Comparison of ENCODE assay signal across 25 cellular contexts in genomic region chr9:135589596-135590485, GRCh38. TPM values are rescaled to one million over a fixed set of nuclear protein-coding genes. Genes with fewer than 3 reads are reported as not detected.
DNase-seq lines count a peak whose midpoint lies in the region; ATAC-seq and TF ChIP-seq lines count a peak whose summit lies in the region.
"Had no signal": no experiment of that assay in that cellular context is flagged by ENCODE, and none has a peak within 500 bp of the region (broad histone marks: within the 10 kb centered on the region; RNA-seq: fewer than 3 reads in every experiment).

No MANE protein-coding gene starts in this region.

- H3K4me3 Mint-ChIP-seq in H9 = no peak overlapping the region; a peak in 1 of 5 replicates
- H3K4me3 Mint-ChIP-seq: CD4-positive, CD25-positive, alpha-beta regulatory T cell had no signal

- no peak overlapping the region for H3T11ph ChIP-seq in H9 (ENCODE audit: low read length)

- H3K27ac Mint-ChIP-seq in H9 = peak overlapping the region in 2 of 3 experiments; percentile 68 to 79; a peak in 2 of 7 replicates
- H3K27ac Mint-ChIP-seq: CD4-positive, CD25-positive, alpha-beta regulatory T cell had no signal

- no peak for TF ChIP-seq POLR2A in spleen (IDR thresholded peaks at IDR 0.05)

- TF ChIP-seq CTCF in H9 (conservative IDR thresholded peaks at IDR 0.05) (no peak), spleen (IDR thresholded peaks at IDR 0.05 in 8 of 11, conservative IDR thresholded peaks at IDR 0.05 in 3 of 11) (no peak)

- DNase-seq in activated CD8-positive, alpha-beta memory T cell treated with anti-CD3 and anti-CD28 coated beads for 24 hours = peak; percentile 37
- no peak for DNase-seq in activated CD8-positive, alpha-beta memory T cell treated with anti-CD3 and anti-CD28 coated beads, Interleukin-2, amount 50 U/mL, for 48 hours
- DNase-seq in H9 = no peak
- DNase-seq in epidermal melanocyte (ENCODE audit: insufficient read length, low spot score) = peak; percentile 7
- DNase-seq in spleen = peak; percentile 50
- no peak for DNase-seq in NCI-H1436 treated with DMSO at 0.1 percent for 48 hours (lab: John Stamatoyannopoulos, UW)
- DNase-seq: 8988T; BE2C; CD4-positive, CD25-positive, alpha-beta regulatory T cell; COR-L47; DMS 273 treated with DMSO at 0.1 percent for 48 hours; DND-41; IMR-90; Kasumi-1; MG63; NCI-H1048; NCI-H2081; NCI-H2171 treated with DMSO at 0.1 percent for 48 hours; NCI-H446; NCI-H526 treated with DMSO at 0.1 percent for 48 hours had no signal

- H3K36me3 ChIP-seq in spleen = no peaks in the 10 kb centered on the region
- H3K36me3 ChIP-seq: BE2C, MG63 had no signal

- H3K9ac ChIP-seq in H9 (ENCODE audit: extremely low read depth, insufficient read length, low read length) = no peak overlapping the region

- H3K4ac ChIP-seq in H9 (ENCODE audit: low read depth, low read length) = no peak overlapping the region

- H2BK12ac ChIP-seq in H9 (ENCODE audit: insufficient read length, low read depth, low read length) = no peak overlapping the region

- no peaks in the 10 kb centered on the region for H3K4me1 ChIP-seq in H9 (ENCODE audit: insufficient read depth, low read length)
- H3K4me1 ChIP-seq in spleen = peaks cover 0 to 1% (median 0%) of the 10 kb centered on the region in 6 donors

- H3K9me3 Mint-ChIP-seq in H9 = peaks cover 1 to 2% of the 10 kb centered on the region in 2 experiments; a peak in 2 of 5 replicates

- H3K9me3 ChIP-seq in H9 (ENCODE audit: control insufficient read depth, low read depth, low read length) (no peaks in the 10 kb centered on the region), spleen (peaks cover 0 to 4% (median 0%) of the 10 kb centered on the region in 8 donors)
- H3K9me3 ChIP-seq: BE2C had no signal

- no peaks in the 10 kb centered on the region for H3K79me1 ChIP-seq in H9 (ENCODE audit: insufficient read depth, low read depth, low read length, poor library complexity, severe bottlenecking)

- H3K56ac ChIP-seq in H9 (ENCODE audit: insufficient read length, low read depth, low read length) = no peak overlapping the region

- no peak overlapping the region for H4K91ac ChIP-seq in H9 (ENCODE audit: insufficient read length, low read depth, low read length)

- ATAC-seq in HG02588 (IDR thresholded peaks at IDR 0.05; ENCODE audit: unreplicated experiment) (no peak), HG02970 (IDR thresholded peaks at IDR 0.05; ENCODE audit: low FRiP score, unreplicated experiment) (no peak)
- ATAC-seq: Panc1 had no signal

- H3K18ac ChIP-seq in H9 (ENCODE audit: insufficient read length, low read depth, low read length) = no peak overlapping the region

- H2BK120ac ChIP-seq in H9 (ENCODE audit: low read depth, low read length, poor library complexity, severe bottlenecking) = no peak overlapping the region

- H2BK5ac ChIP-seq in H9 (ENCODE audit: insufficient read length, low read length) = no peak overlapping the region

- intact Hi-C loops in spleen (cut with DNase I; ENCODE audit: low total_unique reads) = no loop called here

- H3K4me1 Mint-ChIP-seq in H9 = no peaks in the 10 kb centered on the region

- H2BK20ac ChIP-seq in H9 (ENCODE audit: low read depth, low read length, poor library complexity, severe bottlenecking) = no peak overlapping the region

- no peaks in the 10 kb centered on the region for H3K36me3 Mint-ChIP-seq in H9 (ENCODE audit: insufficient read depth in 1 of 3, low read depth in 3 of 3)
- H3K36me3 Mint-ChIP-seq: CD4-positive, CD25-positive, alpha-beta regulatory T cell had no signal

- no peaks in the 10 kb centered on the region; the same call in 1 of the 2 replicates for H3K27me3 Mint-ChIP-seq in H9 (ENCODE audit: low read depth)
- H3K27me3 Mint-ChIP-seq: CD4-positive, CD25-positive, alpha-beta regulatory T cell had no signal

- H3K23me2 ChIP-seq in H9 (ENCODE audit: insufficient read length, low read depth, low read length, poor library complexity, severe bottlenecking) = no peaks in the 10 kb centered on the region

- H2AFZ ChIP-seq in H9 (ENCODE audit: low read length) = no peak overlapping the region

- no peak overlapping the region for H4K5ac ChIP-seq in H9 (ENCODE audit: insufficient read length, low read depth, low read length)

- H3K27ac ChIP-seq in H9 (ENCODE audit: insufficient read length, low read depth, low read length) (no peak overlapping the region), spleen (no peak overlapping the region)

- WGBS in H9 (ENCODE audit: extremely low coverage, insufficient read length, low lambda C conversion rate) = no CpG with 5 or more reads among the region's 15 CpGs
- WGBS in spleen, 5 donors = 71 to 79% (median 77%) methylated on average over 15 of the region's 15 CpGs

- no peak overlapping the region for H3K14ac ChIP-seq in H9 (ENCODE audit: insufficient read depth, low read length)

- H2AK5ac ChIP-seq in H9 (ENCODE audit: insufficient read length, low read length) = no peak overlapping the region

- H4K20me1 ChIP-seq in H9 (ENCODE audit: control insufficient read depth, insufficient read depth, insufficient read length) = no peaks in the 10 kb centered on the region

- no peak overlapping the region for H4K8ac ChIP-seq in H9 (replicated peaks; ENCODE audit: insufficient read length, low read depth, low read length)

- no peak overlapping the region for H3K4me3 ChIP-seq in spleen
- H3K4me3 ChIP-seq: MG63 had no signal

- H3K23ac ChIP-seq in H9 (ENCODE audit: insufficient read length, low read depth, low read length) = no peak overlapping the region

- H3K4me2 ChIP-seq in H9 (ENCODE audit: insufficient read depth, insufficient read length, low read length) = no peak overlapping the region

- H2BK15ac ChIP-seq in H9 (ENCODE audit: low read depth, low read length) = no peak overlapping the region

- no peaks in the 10 kb centered on the region for H3K79me2 ChIP-seq in H9 (ENCODE audit: insufficient read depth, low read length)

- no peaks in the 10 kb centered on the region for H3K27me3 ChIP-seq in H9 (ENCODE audit: insufficient read depth, low read length)
- peaks cover 0 to 65% (median 4%) of the 10 kb centered on the region in 7 donors for H3K27me3 ChIP-seq in spleen (replicated peaks in 1 of 7)
- H3K27me3 ChIP-seq: BE2C, MG63 had no signal

RNA-seq across cellular contexts. Expression of gene PAEP, which starts 28.3 kb away (rescaled TPM):
- not detected in 2 replicates for total RNA-seq in H9 (2021)
- not detected for total RNA-seq in spleen
- polyA plus RNA-seq in spleen = not detected
- total RNA-seq: CD4-positive, CD25-positive, alpha-beta regulatory T cell; G401; H7; IMR-90 had no signal
- polyA plus RNA-seq: CD4-positive, CD25-positive, alpha-beta regulatory T cell; IMR-90 had no signal

RNA-seq across cellular contexts. Expression of gene OBP2A, which starts 43.9 kb away (rescaled TPM):
- total RNA-seq in H9 (2021) (not detected in 2 replicates), spleen (under 1 TPM in 1 of 7 donors, not detected in 6; 0.40 TPM)
- polyA plus RNA-seq in spleen = not detected
- total RNA-seq: CD4-positive, CD25-positive, alpha-beta regulatory T cell; G401; H7; IMR-90 had no signal
- polyA plus RNA-seq: CD4-positive, CD25-positive, alpha-beta regulatory T cell; IMR-90 had no signal

RNA-seq across cellular contexts. Expression of gene GLT6D1, which starts 49.5 kb away (rescaled TPM):
- total RNA-seq in H9 (2021) (not detected in 2 replicates), spleen (not detected)
- not detected for polyA plus RNA-seq in spleen
- total RNA-seq: CD4-positive, CD25-positive, alpha-beta regulatory T cell; G401; H7; IMR-90 had no signal
- polyA plus RNA-seq: CD4-positive, CD25-positive, alpha-beta regulatory T cell; IMR-90 had no signal

Comparison
In these comparisons a context has a peak if more than half of its experiments do, and no peak if none do; other contexts are left out.
1. DNase-seq: peak in activated CD8-positive, alpha-beta memory T cell treated with anti-CD3 and anti-CD28 coated beads for 24 hours (single experiment), epidermal melanocyte (single experiment) and spleen (single experiment); none in activated CD8-positive, alpha-beta memory T cell treated with anti-CD3 and anti-CD28 coated beads, Interleukin-2, amount 50 U/mL, for 48 hours (single experiment), H9 (single experiment) and NCI-H1436 treated with DMSO at 0.1 percent for 48 hours (single experiment).